1 cellular context compared by ENCODE assay signal in genomic region chr2:169694113-169694893, GRCh38.
A peak's percentile ranks its signal among the peaks of the same experiment; 100 is the strongest.
TF ChIP-seq lines count a peak whose summit lies in the region.

Gene CFAP210 (minus strand): TSS chr2:169694405. CDS start chr2:169694327, 78 bp downstream.
Gene PHOSPHO2 (plus strand): TSS chr2:169694469. CDS start chr2:169700972, 6,503 bp downstream.

TF ChIP-seq in HepG2, 621 proteins besides CTCF, POLR2A, EP300 and RAD21 (continued from another document and continues in another):
- no peak for TF ChIP-seq KIAA2018 (CRISPR knock-in tag; IDR thresholded peaks at IDR 0.05; ENCODE audit: borderline replicate concordance)
- TF ChIP-seq ZIK1 (CRISPR knock-in tag; IDR thresholded peaks at IDR 0.05; ENCODE audit: borderline replicate concordance, low read depth): no peak
- TF ChIP-seq ZNF616 (CRISPR knock-in tag; IDR thresholded peaks at IDR 0.05; ENCODE audit: low read depth): 0 out of 2 replicates have a peak, but pooled peaks have one; percentile 21
- peak; percentile 95 for TF ChIP-seq NKX3-1 (CRISPR knock-in tag; IDR thresholded peaks at IDR 0.05)
- no peak for TF ChIP-seq ZBTB8A (CRISPR knock-in tag; IDR thresholded peaks at IDR 0.05; ENCODE audit: borderline replicate concordance, low read depth)
- peak; percentile 64 for TF ChIP-seq HOMEZ (CRISPR knock-in tag; IDR thresholded peaks at IDR 0.05; ENCODE audit: low read depth)
- no peak for TF ChIP-seq ZNF207 (IDR thresholded peaks at IDR 0.05; ENCODE audit: borderline replicate concordance)
- TF ChIP-seq SATB2 (CRISPR knock-in tag; IDR thresholded peaks at IDR 0.05): peak; percentile 89
- no peak; the same call in 1 of the 2 replicates for TF ChIP-seq HOXA9 (CRISPR knock-in tag; IDR thresholded peaks at IDR 0.05; ENCODE audit: borderline replicate concordance)
- no peak for TF ChIP-seq SP1 (IDR thresholded peaks at IDR 0.05)
- TF ChIP-seq SP1 (CRISPR knock-in tag; IDR thresholded peaks at IDR 0.05): 0 out of 2 replicates have a peak, but pooled peaks have one; percentile 30
- no peak for TF ChIP-seq ZNF629 (CRISPR knock-in tag; conservative IDR thresholded peaks at IDR 0.05)
- peak; percentile 88; the same call in 1 of the 2 replicates for TF ChIP-seq IKZF5 (CRISPR knock-in tag; IDR thresholded peaks at IDR 0.05)
- TF ChIP-seq ERF (CRISPR knock-in tag; IDR thresholded peaks at IDR 0.05): peak; percentile 90
- no peak for TF ChIP-seq ZNF282 (IDR thresholded peaks at IDR 0.05; ENCODE audit: partially characterized antibody)
- no peak for TF ChIP-seq ZNF20 (CRISPR knock-in tag; IDR thresholded peaks at IDR 0.05)
- peak; percentile 91; the same call in 1 of the 2 replicates for TF ChIP-seq ZNF749 (CRISPR knock-in tag; IDR thresholded peaks at IDR 0.05; ENCODE audit: borderline replicate concordance)
- peak; percentile 61 for TF ChIP-seq ZBTB10 (CRISPR knock-in tag; IDR thresholded peaks at IDR 0.05; ENCODE audit: borderline replicate concordance)
- TF ChIP-seq HNF4G (IDR thresholded peaks at IDR 0.05; ENCODE audit: borderline replicate concordance, low read depth, low read length): no peak
- peak; percentile 86 for TF ChIP-seq HNF4G (CRISPR knock-in tag; IDR thresholded peaks at IDR 0.05; ENCODE audit: borderline replicate concordance, low read depth)
- TF ChIP-seq SP2 (CRISPR knock-in tag; IDR thresholded peaks at IDR 0.05): peak; percentile 51; the same call in 1 of the 2 replicates
- no peak for TF ChIP-seq ZNF724P (CRISPR knock-in tag; IDR thresholded peaks at IDR 0.05; ENCODE audit: borderline replicate concordance)
- TF ChIP-seq ZGPAT (CRISPR knock-in tag; IDR thresholded peaks at IDR 0.05): peak; percentile 93
- peak; percentile 93 for TF ChIP-seq HNRNPLL (IDR thresholded peaks at IDR 0.05; ENCODE audit: low read depth, low read length, poor library complexity, severe bottlenecking)
- no peak for TF ChIP-seq GRHL1 (CRISPR knock-in tag; conservative IDR thresholded peaks at IDR 0.05)
- no peak for TF ChIP-seq CEBPZ (IDR thresholded peaks at IDR 0.05; ENCODE audit: low read length)
- TF ChIP-seq TFAP4 (IDR thresholded peaks at IDR 0.05; ENCODE audit: borderline replicate concordance, low read depth): peak; percentile 73; the same call in 1 of the 2 replicates
- TF ChIP-seq KLF11 (CRISPR knock-in tag; IDR thresholded peaks at IDR 0.05): peak; percentile 64; the same call in 1 of the 2 replicates
- TF ChIP-seq HNRNPL (IDR thresholded peaks at IDR 0.05; ENCODE audit: low read depth, low read length): peak; percentile 56; the same call in 1 of the 2 replicates
- peak; percentile 82 for TF ChIP-seq TFE3 (CRISPR knock-in tag; IDR thresholded peaks at IDR 0.05)
- TF ChIP-seq FOXA1 (IDR thresholded peaks at IDR 0.05): no peak
- no peak for TF ChIP-seq FOXA1 (CRISPR knock-in tag; IDR thresholded peaks at IDR 0.05)
